13 cellular contexts compared by ENCODE assay signal in genomic region chr4:139682309-139683210, GRCh38. TPM values are rescaled to one million over a fixed set of nuclear protein-coding genes. Genes with fewer than 3 reads are reported as not detected.
DNase-seq lines count a peak whose midpoint lies in the region; ATAC-seq and TF ChIP-seq lines count a peak whose summit lies in the region.
"Had no signal": no experiment of that assay in that cellular context is flagged by ENCODE, and none has a peak within 500 bp of the region (broad histone marks: within the 10 kb centered on the region; RNA-seq: fewer than 3 reads in every experiment).

No MANE protein-coding gene starts in this region.

- H2BK5ac ChIP-seq in IMR-90 (ENCODE audit: low read depth, low read length, poor library complexity, severe bottlenecking) (peak overlapping the region; percentile 51), neuronal stem cell (ENCODE audit: low read length) (no peak overlapping the region)

- H3K14ac ChIP-seq in IMR-90 (replicated peaks; ENCODE audit: low read depth, low read length) = peak overlapping the region; percentile 72
- no peak overlapping the region for H3K14ac ChIP-seq in neuronal stem cell (ENCODE audit: low read length)

- H2AFZ ChIP-seq in IMR-90 (replicated peaks; ENCODE audit: low read length, poor library complexity) (peak overlapping the region; percentile 77), neuronal stem cell (ENCODE audit: low read length) (peak overlapping the region; percentile 62)

- H4K8ac ChIP-seq in IMR-90 (ENCODE audit: low read depth in 2 of 2, low read length in 2 of 2) = peak overlapping the region; percentile 21 to 73; a peak in 2 of 4 replicates
- no peak overlapping the region for H4K8ac ChIP-seq in neuronal stem cell (ENCODE audit: low read depth, low read length)

- in situ Hi-C loops in IMR-90 (cut with MboI; ENCODE audit: low sequenced_read_pairs) = no loop called here

- POLR2A ChIA-PET in IMR-90 (lab: Charles Lee; ENCODE audit: unreplicated experiment) = no interaction called here

- CTCF ChIA-PET in IMR-90 (lab: Yijun Ruan, JAX) = interaction anchor here (0.9 kb wide), 1 partner anchor 25 kb away, joined by 5 read pairs; no protein-coding TSS in a partner anchor

- WGBS in IMR-90 (ENCODE audit: extremely low coverage in 2 of 2, insufficient read length in 1 of 2), 2 experiments = 66% methylated on average over 3 of the region's 8 CpGs; no CpG with 5 or more reads in 1 of the 2 experiments
- no CpG with 5 or more reads among the region's 8 CpGs for WGBS in neuronal stem cell (ENCODE audit: extremely low coverage in 2 of 2, insufficient read length in 2 of 2, insufficient replicate concordance in 1 of 2), 2 donors

- H3K36me3 ChIP-seq in IMR-90 (ENCODE audit: control insufficient read depth, insufficient read depth, low read length) (peaks cover 2% of the 10 kb centered on the region; the same call in 1 of the 2 replicates), neuronal stem cell (replicated peaks in 1 of 2; ENCODE audit: control insufficient read depth in 2 of 2, insufficient read depth in 2 of 2, low read length in 2 of 2) (peaks cover 0 to 39% of the 10 kb centered on the region in 2 donors), tibial artery (peaks cover 18 to 38% (median 20%) of the 10 kb centered on the region in 3 donors)
- H3K36me3 ChIP-seq: thoracic aorta had no signal

- H3K18ac ChIP-seq in IMR-90 (ENCODE audit: low read depth, low read length) = peak overlapping the region; percentile 85
- no peak overlapping the region for H3K18ac ChIP-seq in neuronal stem cell (ENCODE audit: low read length)

- 0 out of 3 replicates have a peak overlapping the region, but pooled peaks have one; percentile 34 for H2BK15ac ChIP-seq in IMR-90 (ENCODE audit: low read depth, low read length)
- no peak overlapping the region for H2BK15ac ChIP-seq in neuronal stem cell (ENCODE audit: low read length)

- H3K4ac ChIP-seq in IMR-90 (ENCODE audit: low read depth, low read length) (peak overlapping the region; percentile 85), neuronal stem cell (ENCODE audit: low read length) (no peak overlapping the region)

- H2AK5ac ChIP-seq in IMR-90 (ENCODE audit: low read depth, low read length) (peak overlapping the region; percentile 44; the same call in 1 of the 2 replicates), neuronal stem cell (ENCODE audit: low read depth, low read length) (no peak overlapping the region)

- H4K20me1 ChIP-seq in IMR-90 (ENCODE audit: insufficient read depth, low read length) = no peaks in the 10 kb centered on the region
- H4K20me1 ChIP-seq: BLaER1 treated with 17β-estradiol and CSF1 and Interleukin-3, amounts not matched to agents 10 nM and 100 nM had no signal

- DNase-seq in IMR-90 = no peak
- DNase-seq in left cardiac atrium = peak; percentile 41
- no peak for DNase-seq in neuronal stem cell (ENCODE audit: low spot score)
- no peak for DNase-seq in tibial artery
- no peak for DNase-seq in NCI-H1436 (lab: John Stamatoyannopoulos, UW)
- no peak for DNase-seq in DMS153 treated with DMSO at 0.1 percent for 48 hours (lab: John Stamatoyannopoulos, UW; ENCODE audit: unreplicated experiment)
- DNase-seq: activated T-cell treated with anti-CD3 and anti-CD28 coated beads, Interleukin-2, amount 50 U/mL, for 1 hour; dermis blood vessel endothelial cell; NCI-H1694; NCI-H524 had no signal

- no peaks in the 10 kb centered on the region for H3K27me3 ChIP-seq in IMR-90 (ENCODE audit: control insufficient read depth, insufficient read depth, low read length)
- no peaks in the 10 kb centered on the region for H3K27me3 ChIP-seq in neuronal stem cell (ENCODE audit: control insufficient read depth in 3 of 3, insufficient read depth in 3 of 3, low read depth in 1 of 3, low read length in 3 of 3)
- H3K27me3 ChIP-seq in tibial artery = no peaks in the 10 kb centered on the region
- H3K27me3 ChIP-seq: BLaER1 treated with 17β-estradiol and CSF1 and Interleukin-3, amounts not matched to agents 10 nM and 100 nM had no signal

- H3K79me1 ChIP-seq in IMR-90 (ENCODE audit: low read depth in 1 of 2, low read length in 2 of 2) (no peaks in the 10 kb centered on the region), neuronal stem cell (ENCODE audit: low read depth, low read length) (no peaks in the 10 kb centered on the region)

- H2BK12ac ChIP-seq in neuronal stem cell (ENCODE audit: low read length) = no peak overlapping the region

- H2BK120ac ChIP-seq in IMR-90 (ENCODE audit: low read depth, low read length) (peak overlapping the region; percentile 81), neuronal stem cell (ENCODE audit: low read depth, low read length) (no peak overlapping the region)

- H3K27ac ChIP-seq in IMR-90 (ENCODE audit: insufficient read depth, low read length) (peak overlapping the region; percentile 86; the same call in 1 of the 2 replicates), VCaP (peak overlapping the region; percentile 50), neuronal stem cell (replicated peaks; ENCODE audit: low read length) (no peak overlapping the region), tibial artery (no peak overlapping the region)
- H3K27ac ChIP-seq: BLaER1 treated with 17β-estradiol and CSF1 and Interleukin-3, amounts not matched to agents 10 nM and 100 nM; thoracic aorta had no signal

- H3K4me2 ChIP-seq in IMR-90 (ENCODE audit: low read depth, low read length) = peak overlapping the region; percentile 12; the same call in 1 of the 2 replicates
- no peak overlapping the region for H3K4me2 ChIP-seq in neuronal stem cell (ENCODE audit: insufficient read depth, low read length, poor library complexity, severe bottlenecking)

- intact Hi-C loops in IMR-90 (cut with micrococcal nuclease) (no loop called here), left cardiac atrium (cut with DNase I) (no loop called here), tibial artery (cut with DNase I; ENCODE audit: low total_unique reads) (no loop called here)

- H4K5ac ChIP-seq in IMR-90 (ENCODE audit: low read depth, low read length) = peak overlapping the region; percentile 73

- H3K9me3 ChIP-seq in IMR-90 (ENCODE audit: control insufficient read depth, insufficient read depth, low read length) = no peaks in the 10 kb centered on the region
- H3K9me3 ChIP-seq in neuronal stem cell (replicated peaks in 1 of 2; ENCODE audit: control insufficient read depth in 2 of 2, insufficient read depth in 1 of 2, low read depth in 1 of 2, low read length in 2 of 2) = peaks cover 2 to 34% of the 10 kb centered on the region in 2 donors
- H3K9me3 ChIP-seq in tibial artery = no peaks in the 10 kb centered on the region
- H3K9me3 ChIP-seq: thoracic aorta had no signal

- no peak overlapping the region; the same call in 1 of the 2 replicates for H3K56ac ChIP-seq in IMR-90 (ENCODE audit: extremely low read depth, insufficient read depth, low read length)

- no peak for TF ChIP-seq POLR2A in IMR-90 (IDR thresholded peaks at IDR 0.05; ENCODE audit: low read depth, low read length)

- H3K23ac ChIP-seq in IMR-90 (ENCODE audit: low read depth, low read length) = peak overlapping the region; percentile 59
- no peak overlapping the region for H3K23ac ChIP-seq in neuronal stem cell (ENCODE audit: low read depth, low read length, poor library complexity)

- no peak for TF ChIP-seq RAD21 in IMR-90 (IDR thresholded peaks at IDR 0.05; ENCODE audit: low read length)

- H2AK9ac ChIP-seq in IMR-90 (replicated peaks; ENCODE audit: low read depth, low read length, poor library complexity) = peak overlapping the region; percentile 76

- H3K4me1 ChIP-seq in IMR-90 (ENCODE audit: control insufficient read depth, insufficient read depth, low read length) (peaks cover 9% of the 10 kb centered on the region), neuronal stem cell (ENCODE audit: control insufficient read depth in 2 of 2, insufficient read depth in 1 of 2, low read depth in 1 of 2, low read length in 2 of 2) (peaks cover 2 to 13% of the 10 kb centered on the region in 2 donors), tibial artery (peaks cover 0 to 35% (median 19%) of the 10 kb centered on the region in 4 donors)

- H3K9ac ChIP-seq in IMR-90 (ENCODE audit: low read depth, low read length) (no peak overlapping the region), neuronal stem cell (ENCODE audit: low read depth, low read length, poor library complexity) (no peak overlapping the region)
- H3K9ac ChIP-seq: BLaER1 treated with 17β-estradiol and CSF1 and Interleukin-3, amounts not matched to agents 10 nM and 100 nM had no signal

- H3K4me3 ChIP-seq in IMR-90 (ENCODE audit: insufficient read depth, low read depth, low read length) (no peak overlapping the region), neuronal stem cell (ENCODE audit: low read length in 2 of 2) (no peak overlapping the region), tibial artery (no peak overlapping the region)
- H3K4me3 ChIP-seq: BLaER1 treated with 17β-estradiol and CSF1 and Interleukin-3, amounts not matched to agents 10 nM and 100 nM; thoracic aorta had no signal

- BruUV-seq in IMR-90 (replicated peaks; lab: Mats Ljungman, UMichigan) = no TSS peak

- H3K9me1 ChIP-seq in IMR-90 (ENCODE audit: insufficient read depth, low read length) = peaks cover 8% of the 10 kb centered on the region; the same call in 1 of the 2 replicates

- ATAC-seq in IMR-90 (ENCODE audit: low read depth) (peak; percentile 70), left cardiac atrium (peak; percentile 43 to 60)

- peak overlapping the region; percentile 88 for H2BK20ac ChIP-seq in IMR-90 (ENCODE audit: low read depth, low read length)

- H4K91ac ChIP-seq in IMR-90 (ENCODE audit: insufficient read depth, low read depth, low read length) = peak overlapping the region; percentile 62; the same call in 1 of the 2 replicates
- H4K91ac ChIP-seq in neuronal stem cell (ENCODE audit: low read depth, low read length, poor library complexity) = no peak overlapping the region

- dilution Hi-C loops in IMR-90 (cut with HindIII; ENCODE audit: low sequenced_read_pairs, unreplicated experiment) = no loop called here

- TF ChIP-seq CTCF in IMR-90 (conservative IDR thresholded peaks at IDR 0.05; ENCODE audit: low read depth, low read length) (no peak), VCaP (conservative IDR thresholded peaks at IDR 0.05) (no peak), tibial artery (IDR thresholded peaks at IDR 0.05) (no peak)

TF ChIP-seq in IMR-90, 13 proteins besides CTCF, POLR2A, EP300 and RAD21:
- TF ChIP-seq CEBPB (IDR thresholded peaks at IDR 0.05; ENCODE audit: low read depth, low read length) = no peak
- TF ChIP-seq RFX5 (IDR thresholded peaks at IDR 0.05; ENCODE audit: low read depth, low read length) = no peak
- no peak for TF ChIP-seq SMC3 (IDR thresholded peaks at IDR 0.05; ENCODE audit: low read depth, low read length)
- TF ChIP-seq CHD1 (IDR thresholded peaks at IDR 0.05; ENCODE audit: low read depth, low read length) = no peak
- no peak for TF ChIP-seq MAFK (IDR thresholded peaks at IDR 0.05; ENCODE audit: low read depth, low read length)
- no peak for TF ChIP-seq MAZ (IDR thresholded peaks at IDR 0.05; ENCODE audit: borderline replicate concordance, low read depth, low read length)

RNA-seq across cellular contexts. Expression of gene MGST2, which starts 16.9 kb away (rescaled TPM):
- total RNA-seq in IMR-90 (2012; rRNA removed) (4.8 and 8.1 TPM in 2 replicates), left cardiac atrium (10 to 100 TPM; 87.4 to 95.1 TPM)
- 9.0 and 10.5 TPM in 2 replicates for polyA plus RNA-seq in IMR-90 (2012; rRNA removed)
- polyA plus RNA-seq in IMR-90 (2012; cell fraction: cytosol; rRNA removed) = 3.4 and 5.8 TPM in 2 replicates
- 1.1 and 4.5 TPM in 2 replicates for polyA plus RNA-seq in IMR-90 (2012; cell fraction: nucleus; rRNA removed; ENCODE audit: low replicate concordance)
- 19.9 TPM for polyA plus RNA-seq in neuronal stem cell (2013, experiment 1 of 2)
- polyA plus RNA-seq in neuronal stem cell (2013, experiment 2 of 2) = 18.6 TPM

Comparison
In these comparisons a context has a peak if more than half of its experiments do, and no peak if none do; other contexts are left out.
1. H3K27ac ChIP-seq: peak in IMR-90 (single experiment) and VCaP (single experiment); none in neuronal stem cell (single experiment) and tibial artery (0 of 2).